In the genomic region with DNA sequence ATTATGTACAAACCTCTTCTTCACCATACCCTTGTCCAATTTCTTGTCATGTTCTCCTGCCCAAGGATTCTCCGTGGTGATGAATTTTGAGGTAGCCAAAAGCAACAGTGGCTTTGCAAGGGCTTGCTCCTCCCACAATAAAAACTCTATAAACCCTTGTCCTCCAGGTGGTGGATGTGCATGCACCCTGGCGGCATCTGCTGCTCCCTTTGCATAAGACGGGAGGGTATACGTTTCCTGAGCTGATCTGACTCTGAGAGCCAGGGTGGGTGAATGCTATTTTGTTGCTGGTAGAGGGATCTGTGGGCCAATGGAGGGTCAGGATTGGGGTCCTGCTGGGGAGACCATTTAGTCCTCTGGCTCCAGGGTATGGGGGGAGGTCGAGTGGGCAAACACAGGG, we compare ENCODE assay signal across 26 cellular contexts.
"Had no signal": no experiment of that assay in that cellular context is flagged by ENCODE, and none has a peak within 500 bp of the region (broad histone marks: within the 10 kb centered on the region; RNA-seq: fewer than 3 reads in every experiment).

No MANE protein-coding gene starts in this region.

- H3K27me3 Mint-ChIP-seq: activated CD4-positive, alpha-beta memory T cell treated with anti-CD3 and anti-CD28 coated beads, Interleukin-2, amount 10 ng/mL, durations not matched to agents 7 days and 5 days; activated CD4-positive, alpha-beta T cell treated with anti-CD3 and anti-CD28 coated beads, Interleukin-2, amount 10 ng/mL, durations not matched to agents 7 days and 5 days; activated T-cell treated with anti-CD3 and anti-CD28 coated beads, Interleukin-2, amount 50 U/mL, for 24 hours; effector memory CD8-positive, alpha-beta T cell; stimulated activated naive B cell treated with anti-CD40 and anti-IgM and Interleukin-4, amounts not matched to agents 10 μg/mL and 1 μg/mL and 100 μg/mL, for 72 hours had no signal

- H3K27ac ChIP-seq: brain microvascular endothelial cell, gastrocnemius medialis, hepatocyte, pancreas, stomach, thyroid gland, upper lobe of right lung had no signal

- H3K4me2 ChIP-seq: hepatocyte had no signal

- H3K36me3 ChIP-seq: brain microvascular endothelial cell, gastrocnemius medialis, pancreas, stomach, thyroid gland, upper lobe of right lung had no signal

- H3K4me3 ChIP-seq: gastrocnemius medialis, hepatocyte, pancreas, stomach, thyroid gland, upper lobe of right lung had no signal

- H3K9me3 Mint-ChIP-seq: activated CD4-positive, alpha-beta memory T cell treated with anti-CD3 and anti-CD28 coated beads, Interleukin-2, amount 10 ng/mL, durations not matched to agents 7 days and 5 days; activated CD4-positive, alpha-beta T cell treated with anti-CD3 and anti-CD28 coated beads, Interleukin-2, amount 10 ng/mL, durations not matched to agents 7 days and 5 days; activated naive CD4-positive, alpha-beta T cell treated with anti-CD3 and anti-CD28 coated beads, Interleukin-2, amount 10 ng/mL, durations not matched to agents 7 days and 5 days; activated T-cell treated with anti-CD3 and anti-CD28 coated beads, Interleukin-2, amount 50 U/mL, for 24 hours; effector memory CD8-positive, alpha-beta T cell; nephron; stimulated activated naive B cell treated with anti-CD40 and anti-IgM and Interleukin-4, amounts not matched to agents 10 μg/mL and 1 μg/mL and 100 μg/mL, for 72 hours; WTC11 had no signal

- H3K36me3 Mint-ChIP-seq: WTC11 had no signal

- H3K4me3 Mint-ChIP-seq: activated CD4-positive, alpha-beta memory T cell treated with anti-CD3 and anti-CD28 coated beads, Interleukin-2, amount 10 ng/mL, durations not matched to agents 7 days and 5 days; activated CD4-positive, alpha-beta T cell treated with anti-CD3 and anti-CD28 coated beads, Interleukin-2, amount 10 ng/mL, durations not matched to agents 7 days and 5 days; activated naive CD4-positive, alpha-beta T cell treated with anti-CD3 and anti-CD28 coated beads, Interleukin-2, amount 10 ng/mL, durations not matched to agents 7 days and 5 days; activated T-cell treated with anti-CD3 and anti-CD28 coated beads, Interleukin-2, amount 50 U/mL, for 24 hours; effector memory CD8-positive, alpha-beta T cell; nephron; stimulated activated naive B cell treated with anti-CD40 and anti-IgM and Interleukin-4, amounts not matched to agents 10 μg/mL and 1 μg/mL and 100 μg/mL, for 72 hours; WTC11 had no signal

- DNase-seq: activated CD4-positive, alpha-beta memory T cell treated with anti-CD3 and anti-CD28 coated beads, Interleukin-2, amount 10 ng/mL, durations not matched to agents 7 days and 5 days; activated CD4-positive, alpha-beta T cell treated with anti-CD3 and anti-CD28 coated beads for 1 hour; activated CD4-positive, alpha-beta T cell treated with anti-CD3 and anti-CD28 coated beads, Interleukin-2, amount 10 ng/mL, durations not matched to agents 7 days and 5 days; activated CD8-positive, alpha-beta memory T cell treated with anti-CD3 and anti-CD28 coated beads, Interleukin-2, amount 50 U/mL, for 48 hours; activated gamma-delta T cell; activated naive CD4-positive, alpha-beta T cell treated with anti-CD3 and anti-CD28 coated beads, Interleukin-2, amount 10 ng/mL, durations not matched to agents 7 days and 5 days; activated T-cell treated with anti-CD3 and anti-CD28 coated beads, Interleukin-2, amount 50 U/mL, for 24 hours; amniotic stem cell; brain microvascular endothelial cell; cortex of kidney; effector memory CD8-positive, alpha-beta T cell; erythroblast; gastrocnemius medialis; islet precursor cell; left ventricle myocardium superior; right cardiac atrium; stimulated activated CD4-positive, alpha-beta T cell treated with anti-CD3 and anti-CD28 coated beads, Interleukin-15, amount 100 ng/mL, for 24 hours; stimulated activated CD4-positive, alpha-beta T cell treated with anti-CD3 and anti-CD28 coated beads, Interleukin-2, amount 100 ng/mL, for 24 hours; stimulated activated naive B cell treated with anti-CD40 and anti-IgM and Interleukin-4, amounts not matched to agents 10 μg/mL and 1 μg/mL and 100 μg/mL, for 72 hours; stomach; thyroid gland; upper lobe of right lung had no signal

- H3K79me2 ChIP-seq: hepatocyte had no signal

- H2AFZ ChIP-seq: hepatocyte had no signal

- H3K9me3 ChIP-seq: gastrocnemius medialis, pancreas, stomach, thyroid gland, upper lobe of right lung had no signal

- H3K27me3 ChIP-seq: brain microvascular endothelial cell, gastrocnemius medialis, hepatocyte, pancreas, stomach, thyroid gland, upper lobe of right lung had no signal

- H3K4me1 ChIP-seq: pancreas had no signal

- ATAC-seq: effector memory CD8-positive, alpha-beta T cell; gastrocnemius medialis; left ventricle myocardium superior; pancreas; right cardiac atrium; stimulated activated naive B cell treated with anti-CD40 and anti-IgM and Interleukin-4, amounts not matched to agents 10 μg/mL and 1 μg/mL and 100 μg/mL, for 72 hours; upper lobe of right lung; WTC11 had no signal

- H3K27ac Mint-ChIP-seq: activated CD4-positive, alpha-beta memory T cell treated with anti-CD3 and anti-CD28 coated beads, Interleukin-2, amount 10 ng/mL, durations not matched to agents 7 days and 5 days; activated CD4-positive, alpha-beta T cell treated with anti-CD3 and anti-CD28 coated beads, Interleukin-2, amount 10 ng/mL, durations not matched to agents 7 days and 5 days; activated naive CD4-positive, alpha-beta T cell treated with anti-CD3 and anti-CD28 coated beads, Interleukin-2, amount 10 ng/mL, durations not matched to agents 7 days and 5 days; activated T-cell treated with anti-CD3 and anti-CD28 coated beads, Interleukin-2, amount 50 U/mL, for 24 hours; nephron; stimulated activated naive B cell treated with anti-CD40 and anti-IgM and Interleukin-4, amounts not matched to agents 10 μg/mL and 1 μg/mL and 100 μg/mL, for 72 hours; WTC11 had no signal
